15 cellular contexts compared by ENCODE assay signal in genomic region chr3:187641319-187641976, GRCh38. TPM values are rescaled to one million over a fixed set of nuclear protein-coding genes. Genes with fewer than 3 reads are reported as not detected.
DNase-seq lines count a peak whose midpoint lies in the region; ATAC-seq and TF ChIP-seq lines count a peak whose summit lies in the region.
"Had no signal": no experiment of that assay in that cellular context is flagged by ENCODE, and none has a peak within 500 bp of the region (broad histone marks: within the 10 kb centered on the region; RNA-seq: fewer than 3 reads in every experiment).

No MANE protein-coding gene starts in this region.

- no peak overlapping the region for H3K4me3 ChIP-seq in epithelial cell of proximal tubule (ENCODE audit: low read depth, low read length)
- H3K4me3 ChIP-seq: GM12878, SJCRH30 had no signal

- TF ChIP-seq CTCF in 22Rv1 (IDR thresholded peaks at IDR 0.05) (no peak), epithelial cell of proximal tubule (conservative IDR thresholded peaks at IDR 0.05; ENCODE audit: low read depth, low read length) (no peak)

- DNase-seq in Caki2 (ENCODE audit: low read depth) (peak; percentile 32), NCI-H1105 treated with DMSO at 0.1 percent for 48 hours (lab: John Stamatoyannopoulos, UW) (peak; percentile 100), epithelial cell of proximal tubule (ENCODE audit: low read depth) (peak; percentile 32), NCI-H526 treated with DMSO at 0.1 percent for 48 hours (lab: John Stamatoyannopoulos, UW) (no peak), GF-D8 (lab: John Stamatoyannopoulos, UW) (no peak)
- DNase-seq: BE2C; CD4-positive, alpha-beta memory T cell; H9; NCI-H2081 treated with DMSO at 0.1 percent for 48 hours; NK-92 treated with Interleukin-12 subunit alpha and Interleukin-12 subunit beta, amount 100 ng/mL, for 24 hours; SJCRH30 had no signal

- in situ Hi-C loops in Caki2 (cut with HindIII; ENCODE audit: low pct_unique_long_range_greater_than_20kb, low sequenced_read_pairs): no loop called here

- peak overlapping the region; percentile 27; the same call in 1 of the 2 replicates for H3K27ac ChIP-seq in 22Rv1
- H3K27ac ChIP-seq: RWPE1, SJCRH30 had no signal

- ATAC-seq in HG02798 (IDR thresholded peaks at IDR 0.05; ENCODE audit: poor library complexity, unreplicated experiment): no peak
- ATAC-seq: GM12878 had no signal

RNA-seq across cellular contexts. Expression of gene SST, which starts 28.7 kb away (rescaled TPM):
- 219 and 309 TPM in 2 replicates for total RNA-seq in Caki2 (2014; rRNA removed; shearing (Covaris generic); ENCODE audit: low replicate concordance)
- 0.98 TPM in 1 of 2 replicates, not detected in the other for total RNA-seq in epithelial cell of proximal tubule
- total RNA-seq: CD4-positive, alpha-beta memory T cell; H9; SJCRH30 had no signal

Comparison
In these comparisons a context has a peak if more than half of its experiments do, and no peak if none do; other contexts are left out.
1. DNase-seq: peak in Caki2 (single experiment), NCI-H1105 treated with DMSO at 0.1 percent for 48 hours (single experiment) and epithelial cell of proximal tubule (single experiment); none in NCI-H526 treated with DMSO at 0.1 percent for 48 hours (single experiment) and GF-D8 (single experiment).
2. RNA of gene SST, which starts 28.7 kb away (total RNA-seq): 219 to 309 TPM in Caki2; 0.98 TPM in epithelial cell of proximal tubule; every median in the first group is over 100 times any median in the second.